In the genomic region with DNA sequence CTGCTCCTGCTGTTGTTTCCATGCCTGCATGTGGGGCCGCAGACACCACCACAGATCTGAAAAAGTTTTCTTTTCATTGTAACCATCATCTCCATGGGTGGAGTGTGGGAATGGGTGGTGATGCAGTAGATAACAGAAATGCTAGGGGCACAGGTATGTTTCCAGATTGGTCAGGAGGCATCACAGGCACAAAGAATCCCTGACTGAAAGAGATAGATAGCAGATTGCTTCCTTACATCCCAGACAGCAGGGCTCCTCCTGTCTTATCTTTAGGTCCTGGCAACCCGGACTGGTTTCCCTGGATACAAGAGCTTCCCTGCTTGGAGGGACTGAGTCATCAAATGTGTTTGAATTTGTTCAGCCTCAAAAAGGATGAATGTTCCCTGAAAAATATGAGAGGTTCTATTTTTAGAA, we compare ENCODE assay signal across 1 cellular context.
TF ChIP-seq lines count a peak whose summit lies in the region.

No MANE protein-coding gene starts in this region.

TF ChIP-seq in endothelial cell of umbilical vein, 7 proteins besides CTCF, POLR2A, EP300 and RAD21:
- no peak for TF ChIP-seq JUN (IDR thresholded peaks at IDR 0.05; ENCODE audit: borderline replicate concordance, insufficient read depth, insufficient read length, low read depth)
- TF ChIP-seq FOS (IDR thresholded peaks at IDR 0.05; ENCODE audit: borderline replicate concordance, insufficient read depth, low read length) = peak; percentile 33
